8 cellular contexts compared by ENCODE assay signal in genomic region chr17:6752068-6752909, GRCh38. TPM values are rescaled to one million over a fixed set of nuclear protein-coding genes. Genes with fewer than 3 reads are reported as not detected.
DNase-seq lines count a peak whose midpoint lies in the region; FAIRE-seq and TF ChIP-seq lines count a peak whose summit lies in the region.

No MANE protein-coding gene starts in this region.

- peak overlapping the region; percentile 82 for H3K4me2 ChIP-seq in astrocyte (ENCODE audit: low read length)

- no peaks in the 10 kb centered on the region for H3K27me3 Mint-ChIP-seq in astrocyte (ENCODE audit: low read depth, unreplicated experiment)

- H3K9ac ChIP-seq in astrocyte (ENCODE audit: low read length) (peak overlapping the region; percentile 87), iPS-20b (ENCODE audit: low read depth, low read length) (peak overlapping the region; percentile 19; the same call in 1 of the 2 replicates)

- no peaks in the 10 kb centered on the region for H3K27me3 ChIP-seq in astrocyte (ENCODE audit: insufficient read depth, low read length)
- no peaks in the 10 kb centered on the region for H3K27me3 ChIP-seq in iPS-20b (ENCODE audit: insufficient read depth, low read length)
- peaks cover 85% of the 10 kb centered on the region for H3K27me3 ChIP-seq in WERI-Rb-1 (ENCODE audit: insufficient read depth, low read depth, severe bottlenecking)

- no peaks in the 10 kb centered on the region for H3K9me3 ChIP-seq in astrocyte (ENCODE audit: insufficient read depth, low read depth, low read length)
- H3K9me3 ChIP-seq in iPS-20b (ENCODE audit: insufficient read depth, low read depth, low read length) = no peaks in the 10 kb centered on the region
- H3K9me3 ChIP-seq in WERI-Rb-1 (ENCODE audit: severe bottlenecking) = peaks cover 5% of the 10 kb centered on the region

- FAIRE-seq in astrocyte (lab: Jason Lieb, UNC) = peak; percentile 82

- peak overlapping the region; percentile 98 for H3K27ac ChIP-seq in astrocyte (ENCODE audit: low read depth, low read length)
- no peak overlapping the region for H3K27ac ChIP-seq in iPS-20b (ENCODE audit: low read length)
- peak overlapping the region in 20 of 21 experiments; percentile 46 to 89 (median 74) for H3K27ac ChIP-seq in skin epidermis
- H3K27ac ChIP-seq in WERI-Rb-1 = no peak overlapping the region

- peak overlapping the region; percentile 69 for H3K4me3 Mint-ChIP-seq in astrocyte (ENCODE audit: unreplicated experiment)

- peaks cover 47% of the 10 kb centered on the region for H3K4me1 Mint-ChIP-seq in astrocyte (ENCODE audit: low read depth, unreplicated experiment)

- no peaks in the 10 kb centered on the region for H4K20me1 ChIP-seq in astrocyte (ENCODE audit: insufficient read depth, low read length)

- TF ChIP-seq CTCF in astrocyte (IDR thresholded peaks at IDR 0.05; ENCODE audit: insufficient read depth, low read depth, low read length) (no peak), WERI-Rb-1 (IDR thresholded peaks at IDR 0.05; ENCODE audit: low read depth, low read length) (no peak)

- H3K36me3 ChIP-seq in astrocyte (ENCODE audit: insufficient read depth, low read length) (no peaks in the 10 kb centered on the region), iPS-20b (ENCODE audit: insufficient read depth, low read depth, low read length) (no peaks in the 10 kb centered on the region), WERI-Rb-1 (no peaks in the 10 kb centered on the region)

- no peaks in the 10 kb centered on the region for H3K79me2 ChIP-seq in astrocyte (ENCODE audit: insufficient read depth, low read length)

- H3K4me3 ChIP-seq in astrocyte (ENCODE audit: insufficient read depth, low read depth, low read length) (peak overlapping the region; percentile 34), iPS-20b (ENCODE audit: low read length) (no peak overlapping the region), skin epidermis (no peak overlapping the region), WERI-Rb-1 (ENCODE audit: low read depth, low read length) (no peak overlapping the region)

- H3K36me3 Mint-ChIP-seq in astrocyte (ENCODE audit: low read depth, unreplicated experiment) = peaks cover 4% of the 10 kb centered on the region

- H3K4me1 ChIP-seq in astrocyte (ENCODE audit: insufficient read depth, low read length) (peaks cover 22% of the 10 kb centered on the region), iPS-20b (ENCODE audit: insufficient read depth, low read length) (peaks cover 8% of the 10 kb centered on the region; the same call in 1 of the 2 replicates)

- H2AFZ ChIP-seq in astrocyte (ENCODE audit: low read depth, low read length) = peak overlapping the region; percentile 73

- peak overlapping the region; percentile 99 for H3K27ac Mint-ChIP-seq in astrocyte (ENCODE audit: unreplicated experiment)

- in situ Hi-C loops in ACHN (cut with HindIII; ENCODE audit: low pct_ligation_motif_present, low pct_unique_long_range_greater_than_20kb, low sequenced_read_pairs) = no loop called here
- in situ Hi-C loops in KBM-7 (cut with MboI; ENCODE audit: low pct_unique_long_range_greater_than_20kb, low sequenced_read_pairs) = no loop called here

- no peaks in the 10 kb centered on the region for H3K9me3 Mint-ChIP-seq in astrocyte (ENCODE audit: unreplicated experiment)

- DNase-seq in ACHN = peak; percentile 21
- peak; percentile 81 for DNase-seq in KBM-7
- peak; percentile 100 for DNase-seq in astrocyte (ENCODE audit: low read depth)
- no peak for DNase-seq in RPMI8226
- DNase-seq in WERI-Rb-1 = no peak
- DNase-seq in activated CD8-positive, alpha-beta memory T cell treated with anti-CD3 and anti-CD28 coated beads, Interleukin-2, amount 50 U/mL, for 48 hours = no peak

RNA-seq across cellular contexts. Expression of gene XAF1, which starts 3.6 kb away (rescaled TPM):
- 50.9 and 69.6 TPM in 2 replicates for total RNA-seq in astrocyte

RNA-seq across cellular contexts. Expression of gene FBXO39, which starts 23.7 kb away (rescaled TPM):
- total RNA-seq in astrocyte = 0.93 and 1.2 TPM in 2 replicates

RNA-seq across cellular contexts. Expression of gene SLC13A5, which starts 39.1 kb away (rescaled TPM):
- total RNA-seq in astrocyte = 6.9 and 13.2 TPM in 2 replicates

Comparison
In these comparisons a context has a peak if more than half of its experiments do, and no peak if none do; other contexts are left out.
1. DNase-seq: peak in ACHN (single experiment), KBM-7 (single experiment) and astrocyte (single experiment); none in RPMI8226 (single experiment), WERI-Rb-1 (single experiment) and activated CD8-positive, alpha-beta memory T cell treated with anti-CD3 and anti-CD28 coated beads, Interleukin-2, amount 50 U/mL, for 48 hours (single experiment).
2. H3K27ac ChIP-seq: peak in astrocyte (single experiment) and skin epidermis (20 of 21); none in iPS-20b (single experiment) and WERI-Rb-1 (single experiment).